ENCODE assay signal across 9 cellular contexts in the genomic region with DNA sequence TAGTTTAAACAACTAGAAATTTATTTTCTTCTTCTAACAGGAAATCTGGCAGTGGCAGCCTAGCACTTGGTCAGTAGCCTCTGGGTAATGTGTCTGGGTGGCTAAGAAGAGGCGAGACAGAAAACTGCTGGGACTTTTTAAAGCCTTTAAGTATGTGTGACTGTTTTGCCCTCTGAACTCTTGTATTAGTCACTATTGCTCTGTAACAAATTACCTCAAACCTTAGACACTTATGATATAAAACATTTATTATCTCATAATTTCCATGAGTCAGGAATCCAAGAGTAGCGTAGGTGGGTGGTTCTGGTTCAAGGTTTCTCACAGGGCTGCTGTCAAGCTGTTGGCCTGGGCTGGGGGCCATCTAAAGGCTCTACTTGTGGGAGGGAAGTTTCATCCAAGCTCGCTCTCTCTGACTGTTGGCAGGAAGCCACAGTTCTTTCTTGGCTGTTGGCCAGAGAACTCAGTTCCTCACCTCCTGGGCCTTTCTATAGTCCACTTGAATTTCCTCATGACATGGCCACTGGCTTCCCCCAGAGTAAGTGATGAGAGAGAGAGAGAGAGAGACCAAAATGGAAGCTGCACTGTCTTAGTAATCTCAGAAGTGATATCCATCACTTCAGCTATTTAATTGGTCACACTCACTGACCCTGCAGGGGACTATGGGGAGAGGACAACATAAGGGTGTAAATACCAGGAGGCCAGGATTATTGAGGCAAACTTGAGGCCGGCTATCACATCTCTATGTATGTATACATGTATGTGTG. TPM values are rescaled to one million over a fixed set of nuclear protein-coding genes. Genes with fewer than 3 reads are reported as not detected.
DNase-seq lines count a peak whose midpoint lies in the region; ATAC-seq, FAIRE-seq and TF ChIP-seq lines count a peak whose summit lies in the region.
"Had no signal": no experiment of that assay in that cellular context is flagged by ENCODE, and none has a peak within 500 bp of the region (broad histone marks: within the 10 kb centered on the region; RNA-seq: fewer than 3 reads in every experiment).

No MANE protein-coding gene starts in this region.

- peak overlapping the region; percentile 69 for H3K27ac Mint-ChIP-seq in activated CD8-positive, alpha-beta T cell treated with anti-CD3 and anti-CD28 coated beads, Interleukin-2, amount 10 ng/mL, durations not matched to agents 7 days and 5 days
- H3K27ac Mint-ChIP-seq in naive thymus-derived CD8-positive, alpha-beta T cell: peak overlapping the region in 7 of 10 donors; percentile 2 to 85 (median 73)
- peak overlapping the region; percentile 85 for H3K27ac Mint-ChIP-seq in stimulated activated effector memory CD8-positive, alpha-beta T cell treated with anti-CD3 and anti-CD28 coated beads, Interleukin-12 subunit alpha, Interleukin-12 subunit beta, amount 100 ng/mL, for 72 hours
- H3K27ac Mint-ChIP-seq: IgD-negative memory B cell had no signal

- H3K9me3 ChIP-seq in HCT116 (ENCODE audit: control insufficient read depth in 1 of 2, insufficient read depth in 1 of 2, low read depth in 1 of 2, low read length in 2 of 2) (no peaks in the 10 kb centered on the region), endothelial cell of umbilical vein (replicated peaks; ENCODE audit: control insufficient read depth, insufficient read depth, low read length) (no peaks in the 10 kb centered on the region)

- H3K4me3 Mint-ChIP-seq in activated CD8-positive, alpha-beta T cell treated with anti-CD3 and anti-CD28 coated beads, Interleukin-2, amount 10 ng/mL, durations not matched to agents 7 days and 5 days: no peak overlapping the region
- H3K4me3 Mint-ChIP-seq in naive thymus-derived CD8-positive, alpha-beta T cell: peak overlapping the region in 2 of 10 donors; percentile 10 to 34
- H3K4me3 Mint-ChIP-seq in stimulated activated effector memory CD8-positive, alpha-beta T cell treated with anti-CD3 and anti-CD28 coated beads, Interleukin-12 subunit alpha, Interleukin-12 subunit beta, amount 100 ng/mL, for 72 hours: peak overlapping the region; percentile 30
- H3K4me3 Mint-ChIP-seq: IgD-negative memory B cell had no signal

- TF ChIP-seq RAD21 in HCT116 (IDR thresholded peaks at IDR 0.05; ENCODE audit: low read depth): no peak

- H4K20me1 ChIP-seq in HCT116 (ENCODE audit: insufficient read depth) (no peaks in the 10 kb centered on the region), endothelial cell of umbilical vein (replicated peaks; ENCODE audit: control insufficient read depth, extremely low read depth, insufficient read depth, low read length) (no peaks in the 10 kb centered on the region)

- H3K36me3 ChIP-seq in HCT116 (ENCODE audit: control insufficient read depth in 1 of 2, insufficient read depth in 2 of 2, low read length in 2 of 2) (no peaks in the 10 kb centered on the region), endothelial cell of umbilical vein (ENCODE audit: control insufficient read depth in 2 of 2, extremely low read depth in 1 of 2, insufficient read depth in 2 of 2, low read length in 2 of 2) (no peaks in the 10 kb centered on the region)

- peak; percentile 83 for DNase-seq in CMK (ENCODE audit: low read depth)
- DNase-seq in HCT116 (ENCODE audit: low read depth, low spot score): peak; percentile 71
- peak; percentile 86 for DNase-seq in NCI-H510A (lab: John Stamatoyannopoulos, UW)
- DNase-seq in activated CD8-positive, alpha-beta T cell treated with anti-CD3 and anti-CD28 coated beads, Interleukin-2, amount 10 ng/mL, durations not matched to agents 7 days and 5 days: peak; percentile 59
- DNase-seq in endothelial cell of umbilical vein (ENCODE audit: low read depth, low spot score): peak; percentile 99
- DNase-seq in naive thymus-derived CD8-positive, alpha-beta T cell: peak in 7 of 10 donors; percentile 20 to 73 (median 41)
- DNase-seq in stimulated activated effector memory CD8-positive, alpha-beta T cell treated with anti-CD3 and anti-CD28 coated beads, Interleukin-12 subunit alpha, Interleukin-12 subunit beta, amount 100 ng/mL, for 72 hours (ENCODE audit: low spot score in 2 of 2): peak; percentile 64 to 88
- no peak for DNase-seq in cortex of kidney (lab: John Stamatoyannopoulos, UW)

- H3K27me3 ChIP-seq in HCT116 (ENCODE audit: insufficient read depth, low read length) (no peaks in the 10 kb centered on the region), endothelial cell of umbilical vein (ENCODE audit: control insufficient read depth in 2 of 2, insufficient read depth in 2 of 2, low read length in 2 of 2) (no peaks in the 10 kb centered on the region)

- H3K4me1 ChIP-seq in HCT116 (ENCODE audit: control insufficient read depth in 1 of 2, insufficient read depth in 2 of 2, low read length in 2 of 2) (peaks cover 44 to 72% of the 10 kb centered on the region in 2 experiments), endothelial cell of umbilical vein (ENCODE audit: control insufficient read depth, extremely low read depth, insufficient read depth, low read length) (peaks cover 67% of the 10 kb centered on the region)

- H3K9me3 Mint-ChIP-seq in activated CD8-positive, alpha-beta T cell treated with anti-CD3 and anti-CD28 coated beads, Interleukin-2, amount 10 ng/mL, durations not matched to agents 7 days and 5 days (ENCODE audit: insufficient read depth): no peaks in the 10 kb centered on the region
- H3K9me3 Mint-ChIP-seq in naive thymus-derived CD8-positive, alpha-beta T cell: no peaks in the 10 kb centered on the region
- H3K9me3 Mint-ChIP-seq in stimulated activated effector memory CD8-positive, alpha-beta T cell treated with anti-CD3 and anti-CD28 coated beads, Interleukin-12 subunit alpha, Interleukin-12 subunit beta, amount 100 ng/mL, for 72 hours: no peaks in the 10 kb centered on the region
- H3K9me3 Mint-ChIP-seq: IgD-negative memory B cell had no signal

- TF ChIP-seq POLR2A in HCT116 (IDR thresholded peaks at IDR 0.05; ENCODE audit: borderline replicate concordance, extremely low read depth, insufficient read depth, insufficient read length) (no peak), endothelial cell of umbilical vein (IDR thresholded peaks at IDR 0.05; ENCODE audit: low read depth, low read length) (no peak)

- H2AFZ ChIP-seq in HCT116 (ENCODE audit: low read depth, low read length, poor library complexity, severe bottlenecking) (peak overlapping the region; percentile 52), endothelial cell of umbilical vein (ENCODE audit: low read depth, low read length) (peak overlapping the region; percentile 16)

- H3K9ac ChIP-seq in HCT116 (ENCODE audit: low read length) (peak overlapping the region; percentile 23; the same call in 1 of the 2 replicates), endothelial cell of umbilical vein (replicated peaks; ENCODE audit: extremely low read depth, insufficient read depth, low read length) (peak overlapping the region; percentile 69)

- intact Hi-C loops in HCT116 (cut with micrococcal nuclease) (no loop called here), endothelial cell of umbilical vein (cut with micrococcal nuclease) (loop anchor here (1.0 to 5.0 kb wide), 4 partner anchors 17 to 798 kb away; a partner anchor contains a TSS)

- peaks cover 2% of the 10 kb centered on the region for H3K36me3 Mint-ChIP-seq in activated CD8-positive, alpha-beta T cell treated with anti-CD3 and anti-CD28 coated beads, Interleukin-2, amount 10 ng/mL, durations not matched to agents 7 days and 5 days (ENCODE audit: low read depth)
- no peaks in the 10 kb centered on the region for H3K36me3 Mint-ChIP-seq in naive thymus-derived CD8-positive, alpha-beta T cell
- peaks cover 12% of the 10 kb centered on the region for H3K36me3 Mint-ChIP-seq in stimulated activated effector memory CD8-positive, alpha-beta T cell treated with anti-CD3 and anti-CD28 coated beads, Interleukin-12 subunit alpha, Interleukin-12 subunit beta, amount 100 ng/mL, for 72 hours
- H3K36me3 Mint-ChIP-seq: IgD-negative memory B cell had no signal

- H3K27ac ChIP-seq in HCT116 (ENCODE audit: low read depth, low read length) (peak overlapping the region; percentile 32), endothelial cell of umbilical vein (ENCODE audit: insufficient read depth, low read depth, low read length) (peak overlapping the region; percentile 99)

- BruUV-seq in HCT116 (replicated peaks; lab: Mats Ljungman, UMichigan) (no TSS peak), endothelial cell of umbilical vein (replicated peaks; lab: Mats Ljungman, UMichigan) (TSS peak; percentile 41)

- H3K27me3 Mint-ChIP-seq in activated CD8-positive, alpha-beta T cell treated with anti-CD3 and anti-CD28 coated beads, Interleukin-2, amount 10 ng/mL, durations not matched to agents 7 days and 5 days (ENCODE audit: low read depth): no peaks in the 10 kb centered on the region
- peaks cover 0 to 4% (median 0%) of the 10 kb centered on the region in 5 donors for H3K27me3 Mint-ChIP-seq in naive thymus-derived CD8-positive, alpha-beta T cell

- H3K4me1 Mint-ChIP-seq in activated CD8-positive, alpha-beta T cell treated with anti-CD3 and anti-CD28 coated beads, Interleukin-2, amount 10 ng/mL, durations not matched to agents 7 days and 5 days (ENCODE audit: low read depth): peaks cover 33% of the 10 kb centered on the region
- H3K4me1 Mint-ChIP-seq in naive thymus-derived CD8-positive, alpha-beta T cell: peaks cover 5 to 13% (median 10%) of the 10 kb centered on the region in 4 donors
- H3K4me1 Mint-ChIP-seq in stimulated activated effector memory CD8-positive, alpha-beta T cell treated with anti-CD3 and anti-CD28 coated beads, Interleukin-12 subunit alpha, Interleukin-12 subunit beta, amount 100 ng/mL, for 72 hours: peaks cover 45% of the 10 kb centered on the region

- no peaks in the 10 kb centered on the region for H3K9me2 ChIP-seq in HCT116 (ENCODE audit: insufficient read depth)

- CTCF ChIA-PET in HCT116 (lab: Charles Lee) (no interaction called here), endothelial cell of umbilical vein (lab: Charles Lee) (interaction anchor here (0.8 to 1.3 kb wide), 3 partner anchors 18 to 31 kb away, joined by 3 to 6 read pairs (median 3); a partner anchor contains a TSS)
- CTCF ChIA-PET in activated CD8-positive, alpha-beta T cell treated with anti-CD3 and anti-CD28 coated beads, Interleukin-2, amount 10 ng/mL, durations not matched to agents 7 days and 5 days (lab: Charles Lee): interaction anchor here (1.1 to 1.6 kb wide), 4 partner anchors 17 to 222 kb away, joined by 3 to 8 read pairs (median 4); a partner anchor contains a TSS

- peak; percentile 59 for ATAC-seq in HCT116
- peak; percentile 79 for ATAC-seq in activated CD8-positive, alpha-beta T cell treated with anti-CD3 and anti-CD28 coated beads, Interleukin-2, amount 10 ng/mL, durations not matched to agents 7 days and 5 days
- ATAC-seq in naive thymus-derived CD8-positive, alpha-beta T cell: peak; percentile 35 to 67
- ATAC-seq in stimulated activated effector memory CD8-positive, alpha-beta T cell treated with anti-CD3 and anti-CD28 coated beads, Interleukin-12 subunit alpha, Interleukin-12 subunit beta, amount 100 ng/mL, for 72 hours: peak; percentile 93

- H3K4me3 ChIP-seq in HCT116 (replicated peaks in 1 of 2; ENCODE audit: low read depth in 1 of 2, low read length in 2 of 2) (0 out of 4 replicates have a peak overlapping the region, but pooled peaks of 1 of the 2 experiments have one; percentile 18), endothelial cell of umbilical vein (replicated peaks in 1 of 3; ENCODE audit: insufficient read depth in 1 of 3, low read depth in 1 of 3, low read length in 3 of 3) (no peak overlapping the region)

- peak overlapping the region; percentile 56 for H3K4me2 ChIP-seq in HCT116 (ENCODE audit: low read length)
- peak overlapping the region; percentile 18 for H3K4me2 ChIP-seq in endothelial cell of umbilical vein (ENCODE audit: insufficient read depth, low read length)

- H3K79me2 ChIP-seq in HCT116 (ENCODE audit: insufficient read depth, low read length) (no peaks in the 10 kb centered on the region), endothelial cell of umbilical vein (ENCODE audit: control insufficient read depth, insufficient read depth, low read length) (no peaks in the 10 kb centered on the region)

- H3K9me1 ChIP-seq in endothelial cell of umbilical vein (replicated peaks; ENCODE audit: control insufficient read depth, extremely low read depth, insufficient read depth, low read length): no peaks in the 10 kb centered on the region

- TF ChIP-seq CTCF in HCT116 (IDR thresholded peaks at IDR 0.05 in 2 of 3, conservative IDR thresholded peaks at IDR 0.05 in 1 of 3; ENCODE audit: borderline replicate concordance in 1 of 3, insufficient read depth in 1 of 3, low read depth in 2 of 3, low read length in 2 of 3): no peak
- TF ChIP-seq CTCF in endothelial cell of umbilical vein (IDR thresholded peaks at IDR 0.05; ENCODE audit: extremely low read depth in 1 of 2, insufficient read depth in 1 of 2, low read depth in 1 of 2, low read length in 2 of 2): no peak

- dilution Hi-C loops in endothelial cell of umbilical vein (cut with MboI; ENCODE audit: extremely low pct_ligation_motif_present, low sequenced_read_pairs): no loop called here

- RAD21 ChIA-PET in HCT116 (lab: Charles Lee; ENCODE audit: low non-redundant PET in 1 of 2, low total read pairs in 2 of 2, uncharacterized antibody in 2 of 2, unreplicated experiment in 2 of 2): no interaction called here

- FAIRE-seq in endothelial cell of umbilical vein (lab: Jason Lieb, UNC): peak; percentile 89

- POLR2A ChIA-PET in HCT116 (lab: Charles Lee) (interaction anchor here (0.9 to 1.3 kb wide), 3 partner anchors 15 to 18 kb away, joined by 3 to 4 read pairs (median 3); a partner anchor contains a TSS), endothelial cell of umbilical vein (lab: Charles Lee) (interaction anchor here (0.5 to 0.9 kb wide), 3 partner anchors 18 to 74 kb away, joined by 3 to 6 read pairs (median 3); a partner anchor contains a TSS)
- POLR2A ChIA-PET in activated CD8-positive, alpha-beta T cell treated with anti-CD3 and anti-CD28 coated beads, Interleukin-2, amount 10 ng/mL, durations not matched to agents 7 days and 5 days (lab: Charles Lee): interaction anchor here (0.7 kb wide), 1 partner anchor 17 kb away, joined by 3 read pairs; a partner anchor contains a TSS
- POLR2A ChIA-PET in naive thymus-derived CD8-positive, alpha-beta T cell (lab: Charles Lee): interaction anchor here (0.6 kb wide), 1 partner anchor 365 kb away, joined by 4 read pairs; a partner anchor contains a TSS

RNA-seq across cellular contexts. Expression of a gene that starts 17.4 kb away (rescaled TPM):
- total RNA-seq in HCT116 (2021; ENCODE audit: unreplicated experiment) (9.1 TPM), endothelial cell of umbilical vein (12.7 and 13.6 TPM in 2 replicates)
- 7.0 and 7.7 TPM in 2 replicates for polyA plus RNA-seq in HCT116 (2012)
- 10 to 100 TPM; 15.4 TPM for total RNA-seq in activated CD8-positive, alpha-beta T cell treated with anti-CD3 and anti-CD28 coated beads, Interleukin-2, amount 10 ng/mL, durations not matched to agents 7 days and 5 days
- 11.1 and 13.1 TPM in 2 replicates for polyA plus RNA-seq in endothelial cell of umbilical vein
- polyA plus RNA-seq in endothelial cell of umbilical vein (2011; cell fraction: cytosol; rRNA removed): 10.5 and 10.7 TPM in 2 replicates
- 18.3 and 20.1 TPM in 2 replicates for polyA plus RNA-seq in endothelial cell of umbilical vein (2011; cell fraction: nucleus; rRNA removed)
- polyA plus RNA-seq in endothelial cell of umbilical vein (2012): 12.7 and 13.0 TPM in 2 replicates
- polyA minus RNA-seq in endothelial cell of umbilical vein: 11.9 and 13.1 TPM in 2 replicates
- 3.8 TPM for polyA minus RNA-seq in endothelial cell of umbilical vein (2011; cell fraction: cytosol; rRNA and poly(A)+ RNA removed)
- 12.9 and 14.9 TPM in 2 replicates for polyA minus RNA-seq in endothelial cell of umbilical vein (2011; cell fraction: nucleus; rRNA and poly(A)+ RNA removed)
- total RNA-seq in naive thymus-derived CD8-positive, alpha-beta T cell: 1 to 10 TPM; 9.4 to 9.5 TPM
- polyA plus RNA-seq in naive thymus-derived CD8-positive, alpha-beta T cell: 1 to 10 TPM; 5.1 to 8.4 (median 5.4) TPM

RNA-seq across cellular contexts. Expression of a gene that starts 17.8 kb away (rescaled TPM):
- 0.98 TPM for total RNA-seq in HCT116 (2021; ENCODE audit: unreplicated experiment)
- 0.36 and 0.72 TPM in 2 replicates for polyA plus RNA-seq in HCT116 (2012)
- total RNA-seq in activated CD8-positive, alpha-beta T cell treated with anti-CD3 and anti-CD28 coated beads, Interleukin-2, amount 10 ng/mL, durations not matched to agents 7 days and 5 days: 1 to 10 TPM; 3.1 to 3.2 TPM
- total RNA-seq in endothelial cell of umbilical vein: 6.5 and 6.8 TPM in 2 replicates
- polyA plus RNA-seq in endothelial cell of umbilical vein: 15.8 and 27.5 TPM in 2 replicates
- polyA plus RNA-seq in endothelial cell of umbilical vein (2011; cell fraction: cytosol; rRNA removed): 9.8 and 12.2 TPM in 2 replicates
- 20.8 and 21.2 TPM in 2 replicates for polyA plus RNA-seq in endothelial cell of umbilical vein (2011; cell fraction: nucleus; rRNA removed)
- 15.0 and 16.8 TPM in 2 replicates for polyA plus RNA-seq in endothelial cell of umbilical vein (2012)
- 23.3 and 25.7 TPM in 2 replicates for polyA minus RNA-seq in endothelial cell of umbilical vein
- polyA minus RNA-seq in endothelial cell of umbilical vein (2011; cell fraction: cytosol; rRNA and poly(A)+ RNA removed): not detected
- 25.1 and 32.5 TPM in 2 replicates for polyA minus RNA-seq in endothelial cell of umbilical vein (2011; cell fraction: nucleus; rRNA and poly(A)+ RNA removed)
- under 1 TPM; 0.42 to 0.96 TPM for total RNA-seq in naive thymus-derived CD8-positive, alpha-beta T cell
- under 1 TPM; 0.24 to 0.71 (median 0.54) TPM for polyA plus RNA-seq in naive thymus-derived CD8-positive, alpha-beta T cell
- polyA plus RNA-seq: IgD-negative memory B cell had no signal
